8 cellular contexts compared by ENCODE assay signal in genomic region chr9:33167084-33167948, GRCh38. TPM values are rescaled to one million over a fixed set of nuclear protein-coding genes. Genes with fewer than 3 reads are reported as not detected.
DNase-seq lines count a peak whose midpoint lies in the region; ATAC-seq and TF ChIP-seq lines count a peak whose summit lies in the region.

B4GALT1 (minus strand) TSS chr9:33167336; CDS start chr9:33167169, 167 bp downstream.

- WGBS in spleen, 5 donors, result 0 to 2% (median 1%) methylated on average over 18 to 101 of the region's 101 CpGs

- H3K4me1 ChIP-seq in spleen, result peaks cover 39 to 77% (median 59%) of the 10 kb centered on the region in 6 donors

- peak in 6 of 11 experiments; percentile 12 to 43 (median 24) for TF ChIP-seq CTCF in spleen (IDR thresholded peaks at IDR 0.05 in 8 of 11, conservative IDR thresholded peaks at IDR 0.05 in 3 of 11)

- H3K27ac ChIP-seq in caudate nucleus (ENCODE audit: low read depth, low read length), result peak within 1 kb of the TSS; percentile 86
- H3K27ac ChIP-seq in spleen, result peak within 1 kb of the TSS; percentile 94 to 99 (median 98)

- intact Hi-C loops in spleen (cut with DNase I; ENCODE audit: low total_unique reads), result loop anchor here (5.0 kb wide), 1 partner anchor 90 kb away; the partner anchor contains the start of gene SMU1

- TF ChIP-seq POLR2A in spleen (IDR thresholded peaks at IDR 0.05), result peak; percentile 57 to 86 (median 57)

- H3K4me3 ChIP-seq in spleen, result peak within 1 kb of the TSS; percentile 78 to 90 (median 84)

- H3K27me3 ChIP-seq in spleen (replicated peaks in 1 of 7), result no peaks in the 10 kb centered on the region

- no peaks in the 10 kb centered on the region for H3K9me3 ChIP-seq in spleen

- peak; percentile 96 for DNase-seq in AG08396 (ENCODE audit: low spot score)
- peak; percentile 43 for DNase-seq in NCI-H345 treated with DMSO at 0.1 percent for 48 hours (lab: John Stamatoyannopoulos, UW; ENCODE audit: unreplicated experiment)
- peak; percentile 92 to 96 (median 96) for DNase-seq in activated CD4-positive, CD25-positive, alpha-beta regulatory T cell (lab: John Stamatoyannopoulos, UW)
- peak in 57 of 61 donors; percentile 21 to 94 (median 70) for DNase-seq in caudate nucleus (lab: John Stamatoyannopoulos, UW)
- DNase-seq in inferior parietal cortex (ENCODE audit: extremely low spot score), result peak; percentile 43
- peak; percentile 100 for DNase-seq in spleen

- no peaks in the 10 kb centered on the region for H3K36me3 ChIP-seq in spleen

- ATAC-seq in GM18909 (IDR thresholded peaks at IDR 0.05; ENCODE audit: poor library complexity, unreplicated experiment), result peak; percentile 61
- peak; percentile 49 for ATAC-seq in HG03159 (IDR thresholded peaks at IDR 0.05; ENCODE audit: unreplicated experiment)

RNA-seq across cellular contexts. Expression of gene B4GALT1, which starts in this region (rescaled TPM):
- total RNA-seq in spleen, result 100 to 1,000 TPM in 2 of 7 donors, 10 to 100 TPM in 5; 75.1 to 111 (median 91.4) TPM
- polyA plus RNA-seq in spleen, result 10 to 100 TPM; 18.1 to 29.5 (median 25.4) TPM

Comparison
In these comparisons a context has a peak if more than half of its experiments do, and no peak if none do; other contexts are left out.
1. Peak in every context shown above with its lines: DNase-seq, ATAC-seq, H3K4me3 ChIP-seq and H3K27ac ChIP-seq.
2. DNase-seq: peak in every context shown above with its lines; median percentile 100 in spleen; 96 in AG08396; 96 in activated CD4-positive, CD25-positive, alpha-beta regulatory T cell; 70 in caudate nucleus; 43 in NCI-H345 treated with DMSO at 0.1 percent for 48 hours; 43 in inferior parietal cortex.